In genomic region chr11:57290288-57290687, GRCh38 we compare ENCODE assay signal across 21 cellular contexts. TPM values are rescaled to one million over a fixed set of nuclear protein-coding genes. Genes with fewer than 3 reads are reported as not detected.
DNase-seq lines count a peak whose midpoint lies in the region; ATAC-seq and TF ChIP-seq lines count a peak whose summit lies in the region.
"Had no signal": no experiment of that assay in that cellular context is flagged by ENCODE, and none has a peak within 500 bp of the region (broad histone marks: within the 10 kb centered on the region; RNA-seq: fewer than 3 reads in every experiment).

No MANE protein-coding gene starts in this region.

- H3K79me1 ChIP-seq in trophoblast cell (ENCODE audit: low read length): peaks cover 40% of the 10 kb centered on the region

- H4K12ac ChIP-seq in trophoblast cell (ENCODE audit: low read depth, low read length): no peak overlapping the region

- no peak overlapping the region for H3K4me3 ChIP-seq in adipocyte (ENCODE audit: low read length)
- H3K4me3 ChIP-seq in fibroblast of the aortic adventitia (ENCODE audit: low read depth, low read length): no peak overlapping the region
- H3K4me3 ChIP-seq in trophoblast cell (ENCODE audit: low read depth, low read length): no peak overlapping the region
- no peak overlapping the region for H3K4me3 ChIP-seq in upper lobe of left lung
- H3K4me3 ChIP-seq in gastrocnemius medialis: no peak overlapping the region
- H3K4me3 ChIP-seq: ascending aorta had no signal

- peak overlapping the region; percentile 50 for H2BK120ac ChIP-seq in trophoblast cell (ENCODE audit: insufficient read depth, low read length, poor library complexity)

- H3K27ac ChIP-seq in trophoblast cell (ENCODE audit: low read depth, low read length) (peak overlapping the region; percentile 52), upper lobe of left lung (no peak overlapping the region), gastrocnemius medialis (no peak overlapping the region)
- H3K27ac ChIP-seq: ascending aorta had no signal

- H3K9me3 ChIP-seq in adipocyte (ENCODE audit: control insufficient read depth, low read length): no peaks in the 10 kb centered on the region
- H3K9me3 ChIP-seq in trophoblast cell (ENCODE audit: insufficient read depth, low read depth, low read length): no peaks in the 10 kb centered on the region
- no peaks in the 10 kb centered on the region for H3K9me3 ChIP-seq in upper lobe of left lung
- no peaks in the 10 kb centered on the region for H3K9me3 ChIP-seq in gastrocnemius medialis
- H3K9me3 ChIP-seq: ascending aorta had no signal

- H3K9ac ChIP-seq in adipocyte (ENCODE audit: low read length): peak overlapping the region; percentile 23
- no peak overlapping the region for H3K9ac ChIP-seq in trophoblast cell (ENCODE audit: low read length)

- TF ChIP-seq CTCF in fibroblast of the aortic adventitia (IDR thresholded peaks at IDR 0.05; ENCODE audit: insufficient read depth, low read length): no peak
- no peak for TF ChIP-seq CTCF in upper lobe of left lung (IDR thresholded peaks at IDR 0.05)
- TF ChIP-seq CTCF in gastrocnemius medialis (IDR thresholded peaks at IDR 0.05 in 4 of 5, conservative IDR thresholded peaks at IDR 0.05 in 1 of 5): no peak

- no peak overlapping the region for H4K8ac ChIP-seq in trophoblast cell (ENCODE audit: low read depth, low read length)

- peak overlapping the region; percentile 85 for H2BK12ac ChIP-seq in trophoblast cell (ENCODE audit: low read length)

- H2BK5ac ChIP-seq in trophoblast cell (ENCODE audit: low read depth, low read length, poor library complexity): peak overlapping the region; percentile 9

- intact Hi-C loops in gastrocnemius medialis (cut with DNase I; ENCODE audit: low total_unique reads): no loop called here

- TF ChIP-seq POLR2A in upper lobe of left lung (IDR thresholded peaks at IDR 0.05) (no peak), gastrocnemius medialis (IDR thresholded peaks at IDR 0.05) (no peak)

- H4K91ac ChIP-seq in trophoblast cell (ENCODE audit: low read depth, low read length): no peak overlapping the region

- H3K27me3 ChIP-seq in adipocyte (replicated peaks; ENCODE audit: control insufficient read depth, insufficient read depth, low read length) (no peaks in the 10 kb centered on the region), trophoblast cell (ENCODE audit: insufficient read depth, low read length) (no peaks in the 10 kb centered on the region), upper lobe of left lung (no peaks in the 10 kb centered on the region), gastrocnemius medialis (no peaks in the 10 kb centered on the region)
- H3K27me3 ChIP-seq: ascending aorta had no signal

- peak overlapping the region; percentile 52 for H3K4ac ChIP-seq in trophoblast cell (ENCODE audit: low read depth, low read length)

- TF ChIP-seq EP300 in upper lobe of left lung (IDR thresholded peaks at IDR 0.05): no peak

- H3K4me1 ChIP-seq in adipocyte (ENCODE audit: control insufficient read depth, insufficient read depth, low read length): peaks cover 52% of the 10 kb centered on the region
- H3K4me1 ChIP-seq in trophoblast cell (ENCODE audit: control insufficient read depth in 1 of 2, insufficient read depth in 2 of 2, low read length in 2 of 2): peaks cover 27 to 34% of the 10 kb centered on the region in 2 experiments
- peaks cover 9 to 25% (median 19%) of the 10 kb centered on the region in 4 donors for H3K4me1 ChIP-seq in upper lobe of left lung
- H3K4me1 ChIP-seq in gastrocnemius medialis: peaks cover 0 to 10% of the 10 kb centered on the region in 2 donors

- peak; percentile 60 for DNase-seq in EL
- DNase-seq in adipocyte (ENCODE audit: low read depth): peak; percentile 32
- peak; percentile 69 for DNase-seq in fibroblast of the aortic adventitia (ENCODE audit: low read depth)
- DNase-seq in trophoblast cell: no peak
- no peak for DNase-seq in NCI-H1417 treated with DMSO at 0.1 percent for 48 hours (lab: John Stamatoyannopoulos, UW)
- DNase-seq in upper lobe of left lung: no peak
- DNase-seq in gastrocnemius medialis: no peak
- DNase-seq in NCI-H345 (lab: John Stamatoyannopoulos, UW): no peak
- DNase-seq: activated CD4-positive, CD25-positive, alpha-beta regulatory T cell treated with anti-CD3 and anti-CD28 coated beads, Interleukin-2, amount 50 U/mL, for 72 hours; activated CD8-positive, alpha-beta memory T cell treated with anti-CD3 and anti-CD28 coated beads, Interleukin-2, amount 50 U/mL, for 4 hours; AML-193; Calu3; GF-D8; left ventricle myocardium superior; naive thymus-derived CD8-positive, alpha-beta T cell; NCI-H187 treated with DMSO at 0.1 percent for 48 hours; NCI-H510A; SIG-M5 had no signal

- H3K4me2 ChIP-seq in trophoblast cell (ENCODE audit: low read length): no peak overlapping the region

- peaks cover 6% of the 10 kb centered on the region for H3K79me2 ChIP-seq in trophoblast cell (ENCODE audit: control insufficient read depth, insufficient read depth, low read length, poor library complexity)

- no CpG with 5 or more reads among the region's 1 CpG for WGBS in trophoblast cell (ENCODE audit: extremely low coverage, insufficient coverage, insufficient read length)
- WGBS in upper lobe of left lung, 2 donors: 82 to 83% methylated on average over 1 of the region's 1 CpG

- no peak overlapping the region for H3K23ac ChIP-seq in trophoblast cell (ENCODE audit: low read length)

- H2AFZ ChIP-seq in trophoblast cell (ENCODE audit: insufficient read depth, low read length, poor library complexity): no peak overlapping the region

- in situ Hi-C loops in gastrocnemius medialis (cut with MboI; ENCODE audit: low sequenced_read_pairs in 4 of 4): no loop called here

- no peak overlapping the region for H2AK5ac ChIP-seq in trophoblast cell (ENCODE audit: low read length)

- H3K36me3 ChIP-seq in adipocyte (ENCODE audit: control insufficient read depth, insufficient read depth, low read length, severe bottlenecking) (no peaks in the 10 kb centered on the region), trophoblast cell (ENCODE audit: control insufficient read depth in 1 of 2, insufficient read depth in 2 of 2, low read length in 2 of 2) (peaks cover 0 to 2% of the 10 kb centered on the region in 2 experiments), upper lobe of left lung (no peaks in the 10 kb centered on the region), gastrocnemius medialis (no peaks in the 10 kb centered on the region)
- H3K36me3 ChIP-seq: ascending aorta had no signal

- H3K14ac ChIP-seq in trophoblast cell (ENCODE audit: low read length): peak overlapping the region; percentile 37

- no peak for ATAC-seq in upper lobe of left lung (ENCODE audit: low FRiP score in 2 of 2)
- no peak for ATAC-seq in gastrocnemius medialis
- ATAC-seq: left ventricle myocardium superior; naive thymus-derived CD8-positive, alpha-beta T cell had no signal

- no peak overlapping the region for H3K18ac ChIP-seq in trophoblast cell (ENCODE audit: low read length)

RNA-seq across cellular contexts. Expression of gene TNKS1BP1, which starts 34.5 kb away (rescaled TPM):
- total RNA-seq in fibroblast of the aortic adventitia (ENCODE audit: low replicate concordance) (70.0 and 108 TPM in 2 replicates), upper lobe of left lung (100 to 1,000 TPM; 120 to 322 (median 184) TPM), gastrocnemius medialis (100 to 1,000 TPM in 3 of 4 donors, 10 to 100 TPM in 1; 98.5 to 165 (median 125) TPM)
- polyA plus RNA-seq in trophoblast cell (2013): 264 and 289 TPM in 2 replicates

RNA-seq across cellular contexts. Expression of gene SSRP1, which starts 45.4 kb away (rescaled TPM):
- 60.7 and 83.2 TPM in 2 replicates for total RNA-seq in fibroblast of the aortic adventitia (ENCODE audit: low replicate concordance)
- polyA plus RNA-seq in trophoblast cell (2013): 113 and 120 TPM in 2 replicates
- total RNA-seq in upper lobe of left lung: 10 to 100 TPM; 48.2 to 89.6 (median 65.5) TPM
- 100 to 1,000 TPM in 3 of 4 donors, 10 to 100 TPM in 1; 76.6 to 155 (median 137) TPM for total RNA-seq in gastrocnemius medialis

RNA-seq across cellular contexts. Expression of gene P2RX3, which starts 47.9 kb away (rescaled TPM):
- total RNA-seq in fibroblast of the aortic adventitia (ENCODE audit: low replicate concordance): not detected in 2 replicates
- polyA plus RNA-seq in trophoblast cell (2013): 0.07 and 0.11 TPM in 2 replicates
- not detected for total RNA-seq in upper lobe of left lung
- not detected for total RNA-seq in gastrocnemius medialis
- total RNA-seq: ascending aorta; Calu3; naive thymus-derived CD8-positive, alpha-beta T cell; T-helper 2 cell treated with Interferon-gamma antibody and Interleukin-4, amounts not matched to agents 100 ng/mL and 5 ng/mL, for 36 hours had no signal
- polyA plus RNA-seq: esophagus; naive thymus-derived CD8-positive, alpha-beta T cell had no signal

RNA-seq across cellular contexts. Expression of gene APLNR, which starts 53.2 kb away (rescaled TPM):
- total RNA-seq in fibroblast of the aortic adventitia (ENCODE audit: low replicate concordance): not detected in 2 replicates
- 2.1 and 2.5 TPM in 2 replicates for polyA plus RNA-seq in trophoblast cell (2013)
- 1 to 10 TPM in 5 of 6 donors, not detected in 1; 1.1 to 5.7 (median 1.9) TPM for total RNA-seq in upper lobe of left lung
- total RNA-seq in gastrocnemius medialis: 1 to 10 TPM in 1 of 4 donors, under 1 TPM in 3; 0.32 to 3.7 (median 0.64) TPM
- total RNA-seq: Calu3; naive thymus-derived CD8-positive, alpha-beta T cell; T-helper 2 cell treated with Interferon-gamma antibody and Interleukin-4, amounts not matched to agents 100 ng/mL and 5 ng/mL, for 36 hours had no signal
- polyA plus RNA-seq: naive thymus-derived CD8-positive, alpha-beta T cell had no signal

Comparison
In these comparisons a context has a peak if more than half of its experiments do, and no peak if none do; other contexts are left out.
1. DNase-seq: peak in EL (single experiment), adipocyte (single experiment) and fibroblast of the aortic adventitia (single experiment); none in trophoblast cell (0 of 2), NCI-H1417 treated with DMSO at 0.1 percent for 48 hours (single experiment), upper lobe of left lung (0 of 2), gastrocnemius medialis (0 of 2) and NCI-H345 (single experiment).